In genomic region chr12:11959117-11959823, GRCh38 we compare ENCODE assay signal across 14 cellular contexts.
DNase-seq lines count a peak whose midpoint lies in the region; ATAC-seq, FAIRE-seq and TF ChIP-seq lines count a peak whose summit lies in the region.
"Had no signal": no experiment of that assay in that cellular context is flagged by ENCODE, and none has a peak within 500 bp of the region (broad histone marks: within the 10 kb centered on the region; RNA-seq: fewer than 3 reads in every experiment).

No MANE protein-coding gene starts in this region.

- H3K14ac ChIP-seq in H1 (ENCODE audit: insufficient read length): no peak overlapping the region

- H2AK5ac ChIP-seq in H1 (ENCODE audit: low read depth, low read length): no peak overlapping the region

- POLR2A ChIA-PET in SK-N-SH (lab: Yijun Ruan, JAX): no interaction called here
- POLR2A ChIA-PET in H1 (lab: Charles Lee; ENCODE audit: partially characterized antibody): no interaction called here

- peak overlapping the region; percentile 63; the same call in 1 of the 2 replicates for H3K18ac ChIP-seq in H1 (ENCODE audit: extremely low read depth, low read length)

- no peaks in the 10 kb centered on the region for H3K9me2 ChIP-seq in SK-N-SH

- H3K36me3 ChIP-seq in SK-N-SH (replicated peaks in 1 of 2; ENCODE audit: control insufficient read depth in 1 of 2, insufficient read depth in 2 of 2, low read length in 1 of 2) (no peaks in the 10 kb centered on the region), SJSA1 (no peaks in the 10 kb centered on the region), H1 (ENCODE audit: control insufficient read depth in 2 of 4, insufficient read depth in 4 of 4, low read length in 3 of 4) (no peaks in the 10 kb centered on the region), pancreas (no peaks in the 10 kb centered on the region), Peyer's patch (no peaks in the 10 kb centered on the region)
- H3K36me3 ChIP-seq: SJCRH30 had no signal

- no peak overlapping the region for H3K23ac ChIP-seq in H1 (ENCODE audit: insufficient read length)

- H4K91ac ChIP-seq in H1 (replicated peaks; ENCODE audit: insufficient read length, low read length): no peak overlapping the region

- H3K79me2 ChIP-seq in SK-N-SH (ENCODE audit: insufficient read depth) (no peaks in the 10 kb centered on the region), H1 (ENCODE audit: control insufficient read depth in 1 of 2, insufficient read depth in 2 of 2, low read length in 2 of 2) (no peaks in the 10 kb centered on the region)

- no peaks in the 10 kb centered on the region for H3K9me3 ChIP-seq in SK-N-SH
- H3K9me3 ChIP-seq in SJSA1 (replicated peaks): no peaks in the 10 kb centered on the region
- no peaks in the 10 kb centered on the region for H3K9me3 ChIP-seq in H1 (ENCODE audit: insufficient read depth in 2 of 2, low read depth in 1 of 2, low read length in 1 of 2)
- no peaks in the 10 kb centered on the region for H3K9me3 ChIP-seq in pancreas
- H3K9me3 ChIP-seq in Peyer's patch: no peaks in the 10 kb centered on the region
- H3K9me3 ChIP-seq: SJCRH30 had no signal

- H3K9ac ChIP-seq in SK-N-SH: no peak overlapping the region
- H3K9ac ChIP-seq in H1 (replicated peaks in 1 of 4; ENCODE audit: extremely low read depth in 1 of 4, low read depth in 3 of 4, low read length in 3 of 4): no peak overlapping the region

- CTCF ChIA-PET in SK-N-SH (lab: Yijun Ruan, JAX): interaction anchor here (1.4 kb wide), 1 partner anchor 25 kb away, joined by 4 read pairs; no protein-coding TSS in a partner anchor
- CTCF ChIA-PET in H1 (lab: Charles Lee; ENCODE audit: partially characterized antibody): interaction anchor here (1.1 to 1.5 kb wide), 2 partner anchors 67 to 77 kb away, joined by 3 to 6 read pairs; no protein-coding TSS in a partner anchor

- FAIRE-seq in H1 (lab: Jason Lieb, UNC) (no peak), pancreas (lab: Jason Lieb, UNC) (no peak)
- FAIRE-seq: A204.1, colon, K562 had no signal

- DNase-seq in SK-N-SH (no peak), SJSA1 (ENCODE audit: low read depth in 1 of 2, low spot score in 2 of 2) (peak; percentile 76 to 96), H1 (ENCODE audit: low read depth in 1 of 2, low spot score in 2 of 2) (peak in 1 of 2 experiments; percentile 24), pancreas (no peak), Peyer's patch (no peak)
- DNase-seq: hippocampal formation, naive B cell, SJCRH30 had no signal

- no peak overlapping the region for H3K4ac ChIP-seq in H1 (replicated peaks; ENCODE audit: insufficient read length, low read depth, low read length)

- H3K4me2 ChIP-seq in SK-N-SH (no peak overlapping the region), H1 (ENCODE audit: insufficient read depth in 1 of 2, low read depth in 2 of 2, low read length in 2 of 2) (no peak overlapping the region)

- no peak overlapping the region for H3K56ac ChIP-seq in H1 (replicated peaks; ENCODE audit: insufficient read length, low read depth, low read length)

- no peaks in the 10 kb centered on the region for H3F3A ChIP-seq in SK-N-SH (replicated peaks; ENCODE audit: insufficient read depth)

- no peaks in the 10 kb centered on the region for H3K23me2 ChIP-seq in H1 (ENCODE audit: low read depth, low read length)

- peak overlapping the region; percentile 47; the same call in 1 of the 2 replicates for H2AFZ ChIP-seq in SK-N-SH (ENCODE audit: low read depth)
- no peak overlapping the region for H2AFZ ChIP-seq in H1 (ENCODE audit: low read length)

- H3K79me1 ChIP-seq in H1 (ENCODE audit: low read depth, low read length): no peaks in the 10 kb centered on the region

- no peak overlapping the region for H2BK20ac ChIP-seq in H1 (ENCODE audit: low read length)

- intact Hi-C loops in pancreas (cut with DNase I): no loop called here

- H2BK12ac ChIP-seq in H1 (ENCODE audit: low read depth, low read length): no peak overlapping the region

- H4K5ac ChIP-seq in H1 (ENCODE audit: insufficient read length, low read depth, low read length): no peak overlapping the region

- TF ChIP-seq RAD21 in SK-N-SH (IDR thresholded peaks at IDR 0.05; ENCODE audit: low read length) (no peak), H1 (IDR thresholded peaks at IDR 0.05 in 1 of 2, conservative IDR thresholded peaks at IDR 0.05 in 1 of 2; ENCODE audit: low read depth in 2 of 2, low read length in 2 of 2) (no peak)

- WGBS in SK-N-SH (ENCODE audit: low lambda C conversion rate): 72% methylated on average over 6 of the region's 9 CpGs
- WGBS in H1 (ENCODE audit: extremely low coverage in 1 of 2, insufficient coverage in 1 of 2, insufficient read length in 1 of 2, insufficient replicate concordance in 2 of 2, low coverage in 1 of 2, low lambda C conversion rate in 2 of 2, missing lambda C conversion rate in 1 of 2), 2 experiments: 89% methylated on average over 9 of the region's 9 CpGs; no CpG with 5 or more reads in 1 of the 2 experiments
- WGBS in pancreas, 2 donors: 73% methylated on average over 9 of the region's 9 CpGs

- H3K27ac ChIP-seq in SK-N-SH (ENCODE audit: low read depth in 2 of 2, low read length in 1 of 2) (peak overlapping the region in 1 of 2 experiments; percentile 61; a peak in 2 of 4 replicates), SJSA1 (peak overlapping the region; percentile 90), H1 (ENCODE audit: low read depth, low read length) (no peak overlapping the region), pancreas (no peak overlapping the region), Peyer's patch (no peak overlapping the region)
- H3K27ac ChIP-seq: SJCRH30 had no signal

- no peaks in the 10 kb centered on the region; a peak in 1 of 4 replicates for H3K4me1 ChIP-seq in SK-N-SH (ENCODE audit: control insufficient read depth in 1 of 2, insufficient read depth in 2 of 2, low read depth in 1 of 2, low read length in 1 of 2)
- peaks cover 65% of the 10 kb centered on the region for H3K4me1 ChIP-seq in SJSA1 (replicated peaks)
- peaks cover 0 to 7% (median 2%) of the 10 kb centered on the region in 4 experiments; a peak in 5 of 7 replicates for H3K4me1 ChIP-seq in H1 (replicated peaks in 1 of 4; ENCODE audit: control insufficient read depth in 3 of 4, insufficient read depth in 4 of 4, low read length in 3 of 4)
- H3K4me1 ChIP-seq in pancreas: no peaks in the 10 kb centered on the region
- no peaks in the 10 kb centered on the region for H3K4me1 ChIP-seq in Peyer's patch

- TF ChIP-seq CTCF in SK-N-SH (IDR thresholded peaks at IDR 0.05) (no peak), H1 (IDR thresholded peaks at IDR 0.05; ENCODE audit: control extremely low read depth in 1 of 3, insufficient read depth in 1 of 3, low read depth in 1 of 3, low read length in 3 of 3) (no peak), pancreas (IDR thresholded peaks at IDR 0.05) (no peak), Peyer's patch (IDR thresholded peaks at IDR 0.05) (no peak)

- H2BK5ac ChIP-seq in H1 (ENCODE audit: low read depth, low read length): no peak overlapping the region

- H3K4me3 ChIP-seq in SK-N-SH (ENCODE audit: low read depth in 2 of 2, low read length in 1 of 2): no peak overlapping the region
- H3K4me3 ChIP-seq in SJSA1: no peak overlapping the region
- H3K4me3 ChIP-seq in H1 (ENCODE audit: extremely low read depth in 1 of 4, insufficient read depth in 2 of 4, low read depth in 3 of 4, low read length in 4 of 4): no peak overlapping the region
- H3K4me3 ChIP-seq in pancreas: no peak overlapping the region
- H3K4me3 ChIP-seq in Peyer's patch: no peak overlapping the region
- H3K4me3 ChIP-seq: K562, SJCRH30 had no signal

- ATAC-seq in SK-N-SH treated with all-trans-retinoic acid at 6 μM for 48 hours: no peak
- peak in 3 of 4 donors; percentile 11 to 48 (median 39) for ATAC-seq in pancreas
- no peak for ATAC-seq in GM19463 (IDR thresholded peaks at IDR 0.05; ENCODE audit: unreplicated experiment)
- no peak for ATAC-seq in GM18858 (IDR thresholded peaks at IDR 0.05; ENCODE audit: unreplicated experiment)
- ATAC-seq: K562 had no signal

- H4K20me1 ChIP-seq in SK-N-SH (ENCODE audit: insufficient read depth): no peaks in the 10 kb centered on the region
- no peaks in the 10 kb centered on the region for H4K20me1 ChIP-seq in H1 (replicated peaks in 1 of 2; ENCODE audit: control insufficient read depth in 1 of 2, insufficient read depth in 2 of 2, low read length in 2 of 2)

- H3K27me3 ChIP-seq in SK-N-SH (ENCODE audit: insufficient read depth) (no peaks in the 10 kb centered on the region; the same call in 1 of the 2 replicates), SJSA1 (replicated peaks) (no peaks in the 10 kb centered on the region), H1 (replicated peaks in 1 of 4; ENCODE audit: control insufficient read depth in 3 of 4, extremely low read depth in 1 of 4, insufficient read depth in 3 of 4, low read length in 3 of 4) (0 out of 7 replicates have a peak, but pooled peaks cover 0 to 2% (median 0%) of the 10 kb centered on the region in 4 experiments), pancreas (no peaks in the 10 kb centered on the region), Peyer's patch (no peaks in the 10 kb centered on the region)
- H3K27me3 ChIP-seq: SJCRH30 had no signal

- H2BK15ac ChIP-seq in H1 (ENCODE audit: low read length): peak overlapping the region; percentile 76; the same call in 1 of the 2 replicates

- TF ChIP-seq EP300 in SK-N-SH (IDR thresholded peaks at IDR 0.05; ENCODE audit: borderline replicate concordance in 1 of 2, low read depth in 1 of 2, low read length in 1 of 2) (no peak), H1 (IDR thresholded peaks at IDR 0.05; ENCODE audit: borderline replicate concordance in 1 of 2, low read depth in 2 of 2, low read length in 2 of 2) (no peak)

- H4K8ac ChIP-seq in H1 (ENCODE audit: extremely low read depth, insufficient read depth, low read length): no peak overlapping the region

- no peak for TF ChIP-seq POLR2A in H1 (IDR thresholded peaks at IDR 0.05; ENCODE audit: control extremely low read depth in 1 of 2, low read depth in 2 of 2, low read length in 2 of 2)
- TF ChIP-seq POLR2A in Peyer's patch (IDR thresholded peaks at IDR 0.05): no peak

- H2BK120ac ChIP-seq in H1 (replicated peaks; ENCODE audit: low read depth, low read length): no peak overlapping the region

TF ChIP-seq in SK-N-SH, 30 proteins besides CTCF, POLR2A, EP300 and RAD21 (continues in another document):
- 0 out of 2 replicates have a peak, but pooled peaks have one; percentile 1 for TF ChIP-seq NFIC (IDR thresholded peaks at IDR 0.05; ENCODE audit: borderline replicate concordance)

TF ChIP-seq in SK-N-SH treated with all-trans-retinoic acid at 6 μM for 48 hours, 23 proteins besides CTCF, POLR2A, EP300 and RAD21 (continues in another document):
- TF ChIP-seq ESRRG (CRISPR knock-in tag; IDR thresholded peaks at IDR 0.05) (no peak), TCF4 (CRISPR knock-in tag; IDR thresholded peaks at IDR 0.05; ENCODE audit: borderline replicate concordance) (no peak), SNAI2 (CRISPR knock-in tag; IDR thresholded peaks at IDR 0.05) (no peak), ZNF565 (CRISPR knock-in tag; conservative IDR thresholded peaks at IDR 0.05; ENCODE audit: low read depth) (no peak), OSR1 (CRISPR knock-in tag; IDR thresholded peaks at IDR 0.05) (no peak)

TF ChIP-seq in H1, 55 proteins besides CTCF, POLR2A, EP300 and RAD21 (continues in another document):
- TF ChIP-seq BACH1 (IDR thresholded peaks at IDR 0.05; ENCODE audit: low read length) (no peak), SIN3A (conservative IDR thresholded peaks at IDR 0.05 in 1 of 2, IDR thresholded peaks at IDR 0.05 in 1 of 2; ENCODE audit: low read depth in 1 of 2, low read length in 2 of 2) (no peak), BRCA1 (IDR thresholded peaks at IDR 0.05; ENCODE audit: low read depth, low read length) (no peak), CBX8 (IDR thresholded peaks at IDR 0.05; ENCODE audit: borderline replicate concordance, low read depth, low read length) (no peak)

Comparison
In these comparisons a context has a peak if more than half of its experiments do, and no peak if none do; other contexts are left out.
1. DNase-seq: peak in SJSA1 (2 of 2); none in SK-N-SH (single experiment), pancreas (0 of 6) and Peyer's patch (0 of 3).
2. ATAC-seq: peak in pancreas (3 of 4); none in SK-N-SH treated with all-trans-retinoic acid at 6 μM for 48 hours (single experiment), GM19463 (single experiment) and GM18858 (single experiment).